In the genomic region with DNA sequence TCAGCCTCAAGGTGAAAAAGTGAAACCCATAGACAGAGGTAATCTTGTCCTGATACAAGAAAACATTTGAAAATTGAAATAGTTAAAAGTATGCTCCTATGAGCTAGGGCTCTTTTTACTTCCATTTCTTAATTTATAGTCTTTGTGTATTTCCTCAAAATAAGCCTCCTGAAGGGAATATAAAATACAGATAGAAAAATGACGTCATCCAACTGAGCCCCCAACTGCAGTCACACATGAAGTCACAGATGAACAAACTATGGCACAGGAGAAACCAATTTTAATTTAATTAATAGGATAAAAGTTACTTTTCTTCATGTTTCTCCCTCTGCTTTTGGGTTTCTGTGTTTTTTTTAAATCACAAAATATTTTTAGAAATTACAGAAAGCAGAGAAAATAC, we compare ENCODE assay signal across 28 cellular contexts.
"Had no signal": no experiment of that assay in that cellular context is flagged by ENCODE, and none has a peak within 500 bp of the region (broad histone marks: within the 10 kb centered on the region; RNA-seq: fewer than 3 reads in every experiment).

No MANE protein-coding gene starts in this region.

- H3K4me2 ChIP-seq: hepatocyte had no signal

- FAIRE-seq: colon, endometrium, endothelial cell of umbilical vein, frontal cortex had no signal

- H3K36me3 ChIP-seq: colonic mucosa, esophagus muscularis mucosa, esophagus squamous epithelium, gastrocnemius medialis, heart left ventricle, heart right ventricle had no signal

- H3K4me3 ChIP-seq: colonic mucosa, coronary artery, dorsolateral prefrontal cortex, esophagus muscularis mucosa, esophagus squamous epithelium, gastrocnemius medialis, heart left ventricle, heart right ventricle, hepatocyte had no signal

- H3K79me2 ChIP-seq: hepatocyte had no signal

- H3K4me1 ChIP-seq: colonic mucosa, esophagus muscularis mucosa, esophagus squamous epithelium, gastrocnemius medialis, heart left ventricle, heart right ventricle had no signal

- H3K27me3 ChIP-seq: colonic mucosa, esophagus squamous epithelium, foreskin keratinocyte, gastrocnemius medialis, heart right ventricle, hepatocyte had no signal

- DNase-seq: colonic mucosa; cortex of kidney; dermis blood vessel endothelial cell; dorsolateral prefrontal cortex; effector CD4-positive, alpha-beta T cell; effector CD8-positive, alpha-beta T cell; effector memory CD4-positive, alpha-beta T cell; effector memory CD8-positive, alpha-beta T cell; endodermal cell; erythroblast; esophagus squamous epithelium; foreskin fibroblast; foreskin keratinocyte; foreskin melanocyte; gastrocnemius medialis; glutamatergic neuron; head of caudate nucleus; heart left ventricle; heart right ventricle had no signal

- H3K27ac ChIP-seq: colonic mucosa, coronary artery, dorsolateral prefrontal cortex, epithelial cell of prostate, esophagus muscularis mucosa, esophagus squamous epithelium, foreskin keratinocyte, gastrocnemius medialis, heart left ventricle, heart right ventricle, hepatocyte had no signal

- H3K9me3 ChIP-seq: colonic mucosa, esophagus squamous epithelium, gastrocnemius medialis, heart left ventricle, heart right ventricle had no signal

- H2AFZ ChIP-seq: hepatocyte had no signal

- ATAC-seq: effector memory CD8-positive, alpha-beta T cell; esophagus mucosa; foreskin keratinocyte; gastrocnemius medialis; heart left ventricle; heart right ventricle had no signal
